8 cellular contexts compared by ENCODE assay signal in the genomic region with DNA sequence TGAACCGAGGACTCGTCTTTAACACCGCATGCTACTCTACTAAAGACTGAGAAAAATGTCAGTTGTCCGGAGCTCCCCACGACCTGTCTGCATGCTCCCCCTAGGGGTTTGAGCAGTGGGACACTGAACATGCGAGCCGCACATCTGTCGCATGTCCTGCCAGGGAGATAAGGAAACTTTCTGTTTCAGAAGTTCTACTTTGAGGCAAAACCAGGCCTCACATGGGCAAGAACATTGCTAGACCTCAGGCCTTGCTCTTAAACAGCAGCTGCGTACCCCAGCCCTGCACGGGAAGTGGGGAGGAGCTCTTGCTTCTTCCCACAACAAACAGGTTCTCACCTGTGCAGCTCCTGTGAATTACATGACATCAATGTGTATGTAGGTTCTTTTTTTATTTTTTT. TPM values are rescaled to one million over a fixed set of nuclear protein-coding genes. Genes with fewer than 3 reads are reported as not detected.
A peak's percentile ranks its signal among the peaks of the same experiment; 100 is the strongest.
DNase-seq lines count a peak whose midpoint lies in the region; ATAC-seq and TF ChIP-seq lines count a peak whose summit lies in the region.

No MANE protein-coding gene starts in this region.

- no peak overlapping the region for H3K27ac ChIP-seq in testis

- WGBS in testis, 2 donors: 52 to 67% methylated on average over 10 of the region's 10 CpGs

- H3K27me3 Mint-ChIP-seq in T-helper 1 cell treated with Interleukin-12 subunit alpha and Interleukin-12 subunit beta and Interleukin-4 antibody, amounts not matched to agents 30 μg/mL and 1 μg/mL, for 36 hours (ENCODE audit: low read depth): no peaks in the 10 kb centered on the region
- no peaks in the 10 kb centered on the region for H3K27me3 Mint-ChIP-seq in effector memory CD8-positive, alpha-beta T cell
- H3K27me3 Mint-ChIP-seq in chondrocyte (ENCODE audit: low read depth): no peaks in the 10 kb centered on the region

- H3K27me3 ChIP-seq in testis: no peaks in the 10 kb centered on the region

- H3K4me1 ChIP-seq in testis: peaks cover 5% of the 10 kb centered on the region

- H3K27ac Mint-ChIP-seq in T-helper 1 cell treated with Interleukin-12 subunit alpha and Interleukin-12 subunit beta and Interleukin-4 antibody, amounts not matched to agents 30 μg/mL and 1 μg/mL, for 36 hours: peak overlapping the region; percentile 60
- H3K27ac Mint-ChIP-seq in effector memory CD8-positive, alpha-beta T cell: peak overlapping the region; percentile 93
- H3K27ac Mint-ChIP-seq in chondrocyte (ENCODE audit: unreplicated experiment): no peak overlapping the region

- H3K4me1 Mint-ChIP-seq in T-helper 1 cell treated with Interleukin-12 subunit alpha and Interleukin-12 subunit beta and Interleukin-4 antibody, amounts not matched to agents 30 μg/mL and 1 μg/mL, for 36 hours (ENCODE audit: low read depth): peaks cover 53% of the 10 kb centered on the region
- peaks cover 59 to 70% of the 10 kb centered on the region in 2 donors for H3K4me1 Mint-ChIP-seq in effector memory CD8-positive, alpha-beta T cell (ENCODE audit: low read depth in 2 of 2)
- H3K4me1 Mint-ChIP-seq in chondrocyte (ENCODE audit: low read depth): peaks cover 22% of the 10 kb centered on the region

- H3K9me3 Mint-ChIP-seq in T-helper 1 cell treated with Interleukin-12 subunit alpha and Interleukin-12 subunit beta and Interleukin-4 antibody, amounts not matched to agents 30 μg/mL and 1 μg/mL, for 36 hours: no peaks in the 10 kb centered on the region
- peaks cover 0 to 4% of the 10 kb centered on the region in 2 donors for H3K9me3 Mint-ChIP-seq in effector memory CD8-positive, alpha-beta T cell
- no peaks in the 10 kb centered on the region for H3K9me3 Mint-ChIP-seq in chondrocyte (ENCODE audit: low read depth)

- no peak for TF ChIP-seq POLR2A in testis (IDR thresholded peaks at IDR 0.05)

- peak; percentile 26 for ATAC-seq in HG02610 (IDR thresholded peaks at IDR 0.05; ENCODE audit: unreplicated experiment)
- ATAC-seq in effector memory CD8-positive, alpha-beta T cell (replicated peaks): peak; percentile 62

- H3K4me3 ChIP-seq in testis: no peak overlapping the region

- in situ Hi-C loops in GM13977 (cut with MboI; ENCODE audit: low pct_unique_long_range_greater_than_20kb, low sequenced_read_pairs, unreplicated experiment): no loop called here

- peak overlapping the region; percentile 43 for H3K4me3 Mint-ChIP-seq in T-helper 1 cell treated with Interleukin-12 subunit alpha and Interleukin-12 subunit beta and Interleukin-4 antibody, amounts not matched to agents 30 μg/mL and 1 μg/mL, for 36 hours
- H3K4me3 Mint-ChIP-seq in effector memory CD8-positive, alpha-beta T cell: peak overlapping the region; percentile 74 to 77
- no peak overlapping the region for H3K4me3 Mint-ChIP-seq in chondrocyte (ENCODE audit: unreplicated experiment)

- peaks cover 1% of the 10 kb centered on the region for H3K36me3 Mint-ChIP-seq in T-helper 1 cell treated with Interleukin-12 subunit alpha and Interleukin-12 subunit beta and Interleukin-4 antibody, amounts not matched to agents 30 μg/mL and 1 μg/mL, for 36 hours (ENCODE audit: low read depth)
- peaks cover 19% of the 10 kb centered on the region for H3K36me3 Mint-ChIP-seq in effector memory CD8-positive, alpha-beta T cell (ENCODE audit: insufficient read depth)
- no peaks in the 10 kb centered on the region for H3K36me3 Mint-ChIP-seq in chondrocyte (ENCODE audit: low read depth)

- intact Hi-C loops in testis (cut with DNase I; ENCODE audit: low total_unique reads): no loop called here

- TF ChIP-seq CTCF in GM13977 (IDR thresholded peaks at IDR 0.05; ENCODE audit: extremely low read depth, insufficient read depth, missing control alignments) (peak; percentile 54), chondrocyte (IDR thresholded peaks at IDR 0.05) (no peak), testis (IDR thresholded peaks at IDR 0.05) (no peak)

- H3K36me3 ChIP-seq in testis (ENCODE audit: low read depth, missing control alignments): no peaks in the 10 kb centered on the region

- DNase-seq in GM13977 (ENCODE audit: low spot score): peak; percentile 38
- peak; percentile 72 to 76 (median 75) for DNase-seq in effector memory CD8-positive, alpha-beta T cell
- no peak for DNase-seq in chondrocyte (ENCODE audit: low spot score)
- DNase-seq in testis: no peak
- DNase-seq in DMS 273 (lab: John Stamatoyannopoulos, UW; ENCODE audit: unreplicated experiment): no peak
- DNase-seq in NK-92 (lab: John Stamatoyannopoulos, UW; ENCODE audit: unreplicated experiment): no peak

- H3K9me3 ChIP-seq in testis: no peaks in the 10 kb centered on the region

RNA-seq across cellular contexts. Expression of a gene that starts 30.3 kb away (rescaled TPM):
- total RNA-seq in chondrocyte: 24.2 to 29.9 TPM (median 28.3 TPM) in 3 replicates
- total RNA-seq in testis: 10 to 100 TPM; 63.5 to 78.4 TPM
- 51.7 TPM for polyA plus RNA-seq in testis (ENCODE audit: insufficient read depth, low read depth, low replicate concordance)

Comparison
In these comparisons a context has a peak if more than half of its experiments do, and no peak if none do; other contexts are left out.
1. DNase-seq: peak in GM13977 (single experiment) and effector memory CD8-positive, alpha-beta T cell (3 of 3); none in chondrocyte (single experiment), testis (single experiment), DMS 273 (single experiment) and NK-92 (single experiment).